In genomic region chr4:48727666-48728459, GRCh38 we compare ENCODE assay signal across 16 cellular contexts. TPM values are rescaled to one million over a fixed set of nuclear protein-coding genes. Genes with fewer than 3 reads are reported as not detected.
DNase-seq lines count a peak whose midpoint lies in the region; ATAC-seq lines count a peak whose summit lies in the region.
"Had no signal": no experiment of that assay in that cellular context is flagged by ENCODE, and none has a peak within 500 bp of the region (broad histone marks: within the 10 kb centered on the region; RNA-seq: fewer than 3 reads in every experiment).

No MANE protein-coding gene starts in this region.

- peak overlapping the region; percentile 46 for H3K27ac ChIP-seq in HUES48 (ENCODE audit: low read depth, low read length)
- H3K27ac ChIP-seq in epithelial cell of prostate, result peak overlapping the region; percentile 61
- H3K27ac ChIP-seq in trophoblast cell (ENCODE audit: low read depth, low read length), result peak overlapping the region; percentile 14
- H3K27ac ChIP-seq: HL-60 had no signal

- H3K4ac ChIP-seq in trophoblast cell (ENCODE audit: low read depth, low read length), result peak overlapping the region; percentile 33

- H3K79me2 ChIP-seq in trophoblast cell (ENCODE audit: control insufficient read depth, insufficient read depth, low read length, poor library complexity), result peaks cover 4% of the 10 kb centered on the region

- H3K27me3 ChIP-seq in HUES48 (ENCODE audit: control insufficient read depth, insufficient read depth, low read length) (no peaks in the 10 kb centered on the region), trophoblast cell (ENCODE audit: insufficient read depth, low read length) (no peaks in the 10 kb centered on the region)

- H3K36me3 Mint-ChIP-seq in activated CD4-positive, alpha-beta T cell treated with anti-CD3 and anti-CD28 coated beads for 36 hours (ENCODE audit: low read depth), result peaks cover 14% of the 10 kb centered on the region

- H3K9me3 ChIP-seq in HUES48 (ENCODE audit: control insufficient read depth, insufficient read depth, low read length) (no peaks in the 10 kb centered on the region), trophoblast cell (ENCODE audit: insufficient read depth, low read depth, low read length) (no peaks in the 10 kb centered on the region)

- H3K4me2 ChIP-seq in trophoblast cell (ENCODE audit: low read length), result no peak overlapping the region

- no peak for DNase-seq in activated CD4-positive, alpha-beta T cell treated with anti-CD3 and anti-CD28 coated beads for 36 hours
- no peak for DNase-seq in activated CD4-positive, alpha-beta T cell treated with anti-CD3 and anti-CD28 coated beads for 4 hours
- DNase-seq in epithelial cell of prostate (ENCODE audit: low read depth, low spot score), result no peak
- no peak for DNase-seq in trophoblast cell
- no peak for DNase-seq in SW 1271 (lab: John Stamatoyannopoulos, UW)
- DNase-seq in epidermal melanocyte (ENCODE audit: insufficient read length, low spot score), result no peak
- no peak for DNase-seq in SHP77 treated with DMSO at 0.1 percent for 48 hours (lab: John Stamatoyannopoulos, UW)
- DNase-seq: activated CD8-positive, alpha-beta memory T cell treated with anti-CD3 and anti-CD28 coated beads, Interleukin-2, amount 50 U/mL, for 48 hours; cortex of kidney; hypothalamus; Kasumi-1; NCI-H1694; NCI-H446 treated with DMSO at 0.1 percent for 48 hours; stimulated activated CD4-positive, alpha-beta T cell treated with anti-CD3 and anti-CD28 coated beads, Interleukin-4, amount 100 ng/mL, for 4 hours had no signal

- intact Hi-C loops in activated CD4-positive, alpha-beta T cell treated with anti-CD3 and anti-CD28 coated beads for 36 hours (cut with DNase I, micrococcal nuclease), result no loop called here

- H2BK5ac ChIP-seq in trophoblast cell (ENCODE audit: low read depth, low read length, poor library complexity), result no peak overlapping the region

- no peak overlapping the region for H2AFZ ChIP-seq in trophoblast cell (ENCODE audit: insufficient read depth, low read length, poor library complexity)

- H3K27me3 Mint-ChIP-seq in activated CD4-positive, alpha-beta T cell treated with anti-CD3 and anti-CD28 coated beads for 36 hours, result no peaks in the 10 kb centered on the region

- H3K4me1 Mint-ChIP-seq in activated CD4-positive, alpha-beta T cell treated with anti-CD3 and anti-CD28 coated beads for 36 hours, result peaks cover 88% of the 10 kb centered on the region

- H4K91ac ChIP-seq in trophoblast cell (ENCODE audit: low read depth, low read length), result no peak overlapping the region

- H3K9ac ChIP-seq in HUES48 (ENCODE audit: low read depth, low read length) (no peak overlapping the region), trophoblast cell (ENCODE audit: low read length) (no peak overlapping the region)

- no peak overlapping the region for H3K18ac ChIP-seq in trophoblast cell (ENCODE audit: low read length)

- no peak overlapping the region for H2BK120ac ChIP-seq in trophoblast cell (ENCODE audit: insufficient read depth, low read length, poor library complexity)

- H3K23ac ChIP-seq in trophoblast cell (ENCODE audit: low read length), result no peak overlapping the region

- H2BK12ac ChIP-seq in trophoblast cell (ENCODE audit: low read length), result no peak overlapping the region

- ATAC-seq in activated CD4-positive, alpha-beta T cell treated with anti-CD3 and anti-CD28 coated beads for 36 hours, result peak; percentile 27

- H3K9me3 Mint-ChIP-seq in activated CD4-positive, alpha-beta T cell treated with anti-CD3 and anti-CD28 coated beads for 36 hours (ENCODE audit: low read depth), result peaks cover 5% of the 10 kb centered on the region

- H3K14ac ChIP-seq in trophoblast cell (ENCODE audit: low read length), result no peak overlapping the region

- H3K4me3 ChIP-seq in HUES48 (ENCODE audit: low read depth, low read length) (no peak overlapping the region), trophoblast cell (ENCODE audit: low read depth, low read length) (no peak overlapping the region)

- H4K12ac ChIP-seq in trophoblast cell (ENCODE audit: low read depth, low read length), result no peak overlapping the region

- no peak overlapping the region for H3K27ac Mint-ChIP-seq in activated CD4-positive, alpha-beta T cell treated with anti-CD3 and anti-CD28 coated beads for 36 hours

- no peak overlapping the region for H4K8ac ChIP-seq in trophoblast cell (ENCODE audit: low read depth, low read length)

- H2AK5ac ChIP-seq in trophoblast cell (ENCODE audit: low read length), result no peak overlapping the region

- no CpG with 5 or more reads among the region's 2 CpGs for WGBS in trophoblast cell (ENCODE audit: extremely low coverage, insufficient coverage, insufficient read length)

- H3K4me1 ChIP-seq in HUES48 (ENCODE audit: control insufficient read depth, insufficient read depth, low read length) (peaks cover 22% of the 10 kb centered on the region), trophoblast cell (ENCODE audit: control insufficient read depth in 1 of 2, insufficient read depth in 2 of 2, low read length in 2 of 2) (peaks cover 0 to 11% of the 10 kb centered on the region in 2 experiments)

- POLR2A ChIA-PET in activated CD4-positive, alpha-beta T cell treated with anti-CD3 and anti-CD28 coated beads for 36 hours (lab: Charles Lee), result no interaction called here

- CTCF ChIA-PET in activated CD4-positive, alpha-beta T cell treated with anti-CD3 and anti-CD28 coated beads for 36 hours (lab: Charles Lee), result interaction anchor here (0.5 to 1.0 kb wide), 3 partner anchors 15 to 150 kb away, joined by 3 to 4 read pairs (median 3); no protein-coding TSS in a partner anchor

- H3K79me1 ChIP-seq in trophoblast cell (ENCODE audit: low read length), result peaks cover 7% of the 10 kb centered on the region

- no peaks in the 10 kb centered on the region for H3K36me3 ChIP-seq in HUES48 (ENCODE audit: control insufficient read depth, insufficient read depth, low read length)
- no peaks in the 10 kb centered on the region for H3K36me3 ChIP-seq in trophoblast cell (ENCODE audit: control insufficient read depth in 1 of 2, insufficient read depth in 2 of 2, low read length in 2 of 2)

- no peak overlapping the region for H3K4me3 Mint-ChIP-seq in activated CD4-positive, alpha-beta T cell treated with anti-CD3 and anti-CD28 coated beads for 36 hours

RNA-seq across cellular contexts. Expression of gene FRYL, which starts 52.2 kb away (rescaled TPM):
- 10 to 100 TPM; 67.9 to 69.8 TPM for total RNA-seq in activated CD4-positive, alpha-beta T cell treated with anti-CD3 and anti-CD28 coated beads for 36 hours
- polyA plus RNA-seq in trophoblast cell (2013), result 14.9 and 15.0 TPM in 2 replicates
